In the genomic region with DNA sequence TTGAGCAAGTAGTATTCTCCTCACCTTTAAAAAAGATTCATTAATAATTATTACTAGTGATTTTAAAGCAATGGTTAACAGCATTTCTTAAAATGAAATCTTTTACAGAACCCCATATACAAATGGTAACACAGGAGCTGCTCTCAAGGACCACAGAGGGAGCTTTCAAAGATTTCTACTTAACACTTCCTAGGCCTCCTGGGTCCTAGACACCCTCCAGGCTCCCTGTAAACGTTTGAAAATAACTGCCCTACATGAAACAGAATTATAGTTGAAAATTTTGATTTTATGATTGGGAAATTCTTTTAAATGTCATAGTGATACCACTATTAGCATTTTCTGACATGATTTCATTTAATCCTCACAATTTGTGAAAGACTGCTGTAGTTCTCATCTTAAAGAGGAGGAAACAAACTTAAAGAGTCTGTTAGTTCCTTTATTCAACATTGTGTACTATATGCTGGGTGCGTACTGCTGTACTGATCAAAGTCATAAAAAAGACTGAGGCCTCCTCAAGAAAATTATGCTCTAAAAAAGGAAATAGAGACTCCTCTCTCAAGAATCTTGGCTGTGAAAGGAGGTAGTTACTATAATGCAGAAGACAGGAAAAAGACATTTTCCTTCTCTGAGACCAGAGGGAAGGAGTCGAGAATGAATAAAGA, we compare ENCODE assay signal across 12 cellular contexts. TPM values are rescaled to one million over a fixed set of nuclear protein-coding genes. Genes with fewer than 3 reads are reported as not detected.
DNase-seq lines count a peak whose midpoint lies in the region; ATAC-seq and TF ChIP-seq lines count a peak whose summit lies in the region.
"Had no signal": no experiment of that assay in that cellular context is flagged by ENCODE, and none has a peak within 500 bp of the region (broad histone marks: within the 10 kb centered on the region; RNA-seq: fewer than 3 reads in every experiment).

No MANE protein-coding gene starts in this region.

- DNase-seq in CD8-positive, alpha-beta T cell: no peak
- DNase-seq in natural killer cell (no peak), SHP77 treated with DMSO at 0.1 percent for 48 hours (lab: John Stamatoyannopoulos, UW) (no peak), NCI-H345 (lab: John Stamatoyannopoulos, UW) (no peak)
- no peak for DNase-seq in activated T-helper 2 cell treated with anti-CD3 and anti-CD28 coated beads, Interferon-gamma antibody, Interleukin-2, Interleukin-4, amounts not matched to agents 10 μg/mL and 5 μg/mL and 100 μg/mL, durations not matched to agents 14 hours and 24 hours and 36 hours (ENCODE audit: low spot score)
- DNase-seq: aorta, NCI-H2227 treated with DMSO at 0.1 percent for 48 hours, nucleus accumbens had no signal

- no peak for TF ChIP-seq CTCF in CD8-positive, alpha-beta T cell (IDR thresholded peaks at IDR 0.05)
- no peak for TF ChIP-seq CTCF in brain (conservative IDR thresholded peaks at IDR 0.05)
- TF ChIP-seq CTCF in natural killer cell (IDR thresholded peaks at IDR 0.05): no peak

- H3K36me3 Mint-ChIP-seq in CD8-positive, alpha-beta T cell: peaks cover 4% of the 10 kb centered on the region
- peaks cover 49% of the 10 kb centered on the region for H3K36me3 Mint-ChIP-seq in brain
- no peaks in the 10 kb centered on the region for H3K36me3 Mint-ChIP-seq in natural killer cell
- peaks cover 20% of the 10 kb centered on the region for H3K36me3 Mint-ChIP-seq in activated T-helper 2 cell treated with anti-CD3 and anti-CD28 coated beads, Interferon-gamma antibody, Interleukin-2, Interleukin-4, amounts not matched to agents 10 μg/mL and 5 μg/mL and 100 μg/mL, durations not matched to agents 14 hours and 24 hours and 36 hours (ENCODE audit: low read depth)

- no peaks in the 10 kb centered on the region for H3K9me3 ChIP-seq in CD8-positive, alpha-beta T cell (ENCODE audit: low read length)
- no peaks in the 10 kb centered on the region for H3K9me3 ChIP-seq in HUES6 (ENCODE audit: control insufficient read depth, insufficient read depth, low read depth, low read length)
- H3K9me3 ChIP-seq: gastroesophageal sphincter had no signal

- H3K4me1 Mint-ChIP-seq in CD8-positive, alpha-beta T cell (ENCODE audit: low read depth): peaks cover 92% of the 10 kb centered on the region
- H3K4me1 Mint-ChIP-seq in brain (peaks cover 98% of the 10 kb centered on the region), natural killer cell (peaks cover 78 to 80% of the 10 kb centered on the region in 2 donors)
- peaks cover 57% of the 10 kb centered on the region for H3K4me1 Mint-ChIP-seq in activated T-helper 2 cell treated with anti-CD3 and anti-CD28 coated beads, Interferon-gamma antibody, Interleukin-2, Interleukin-4, amounts not matched to agents 10 μg/mL and 5 μg/mL and 100 μg/mL, durations not matched to agents 14 hours and 24 hours and 36 hours (ENCODE audit: low read depth)

- no peak overlapping the region for H3K27ac ChIP-seq in CD8-positive, alpha-beta T cell (ENCODE audit: low read depth, low read length)
- H3K27ac ChIP-seq in HUES6 (ENCODE audit: low read depth, low read length): no peak overlapping the region
- H3K27ac ChIP-seq: gastroesophageal sphincter had no signal

- no peaks in the 10 kb centered on the region for H3K36me3 ChIP-seq in CD8-positive, alpha-beta T cell (ENCODE audit: insufficient read depth, low read length)
- no peaks in the 10 kb centered on the region for H3K36me3 ChIP-seq in HUES6 (ENCODE audit: control insufficient read depth, insufficient read depth, low read length)
- H3K36me3 ChIP-seq: gastroesophageal sphincter had no signal

- no peak overlapping the region for H3K9ac ChIP-seq in HUES6 (ENCODE audit: low read length)

- H3K4me3 Mint-ChIP-seq in CD8-positive, alpha-beta T cell: peak overlapping the region; percentile 70
- H3K4me3 Mint-ChIP-seq in brain: peak overlapping the region; percentile 10 to 63 (median 48)
- H3K4me3 Mint-ChIP-seq in natural killer cell: peak overlapping the region; percentile 58
- H3K4me3 Mint-ChIP-seq in activated T-helper 2 cell treated with anti-CD3 and anti-CD28 coated beads, Interferon-gamma antibody, Interleukin-2, Interleukin-4, amounts not matched to agents 10 μg/mL and 5 μg/mL and 100 μg/mL, durations not matched to agents 14 hours and 24 hours and 36 hours (ENCODE audit: low read depth): no peak overlapping the region

- CTCF ChIA-PET in CD8-positive, alpha-beta T cell (lab: Charles Lee): no interaction called here

- peak overlapping the region; percentile 52 for H3K27ac Mint-ChIP-seq in CD8-positive, alpha-beta T cell
- H3K27ac Mint-ChIP-seq in brain: peak overlapping the region in 3 of 5 experiments; percentile 36 to 65 (median 52)
- peak overlapping the region; percentile 62 to 86 for H3K27ac Mint-ChIP-seq in natural killer cell
- no peak overlapping the region for H3K27ac Mint-ChIP-seq in activated T-helper 2 cell treated with anti-CD3 and anti-CD28 coated beads, Interferon-gamma antibody, Interleukin-2, Interleukin-4, amounts not matched to agents 10 μg/mL and 5 μg/mL and 100 μg/mL, durations not matched to agents 14 hours and 24 hours and 36 hours

- peak overlapping the region; percentile 22 for H3K4me3 ChIP-seq in CD8-positive, alpha-beta T cell (ENCODE audit: low read depth, low read length)
- H3K4me3 ChIP-seq in HUES6 (ENCODE audit: low read depth, low read length): 0 out of 2 replicates have a peak overlapping the region, but pooled peaks have one; percentile 9
- H3K4me3 ChIP-seq: gastroesophageal sphincter had no signal

- H3K9me3 Mint-ChIP-seq in CD8-positive, alpha-beta T cell: no peaks in the 10 kb centered on the region
- H3K9me3 Mint-ChIP-seq in brain: no peaks in the 10 kb centered on the region
- no peaks in the 10 kb centered on the region for H3K9me3 Mint-ChIP-seq in natural killer cell
- H3K9me3 Mint-ChIP-seq in activated T-helper 2 cell treated with anti-CD3 and anti-CD28 coated beads, Interferon-gamma antibody, Interleukin-2, Interleukin-4, amounts not matched to agents 10 μg/mL and 5 μg/mL and 100 μg/mL, durations not matched to agents 14 hours and 24 hours and 36 hours: no peaks in the 10 kb centered on the region

- POLR2A ChIA-PET in CD8-positive, alpha-beta T cell (lab: Charles Lee): interaction anchor here (2.6 kb wide), 1 partner anchor 10 kb away, joined by 15 read pairs; the partner anchor contains the start of gene CUL3

- no peaks in the 10 kb centered on the region for H3K27me3 ChIP-seq in CD8-positive, alpha-beta T cell (ENCODE audit: insufficient read depth, low read length)
- no peaks in the 10 kb centered on the region for H3K27me3 ChIP-seq in HUES6 (ENCODE audit: control insufficient read depth, insufficient read depth, low read length)
- H3K27me3 ChIP-seq: gastroesophageal sphincter had no signal

- no peaks in the 10 kb centered on the region for H3K27me3 Mint-ChIP-seq in CD8-positive, alpha-beta T cell (ENCODE audit: low read depth)
- H3K27me3 Mint-ChIP-seq in brain (no peaks in the 10 kb centered on the region), natural killer cell (ENCODE audit: low read depth in 2 of 2) (no peaks in the 10 kb centered on the region)
- H3K27me3 Mint-ChIP-seq in activated T-helper 2 cell treated with anti-CD3 and anti-CD28 coated beads, Interferon-gamma antibody, Interleukin-2, Interleukin-4, amounts not matched to agents 10 μg/mL and 5 μg/mL and 100 μg/mL, durations not matched to agents 14 hours and 24 hours and 36 hours (ENCODE audit: low read depth): no peaks in the 10 kb centered on the region

- peak; percentile 32 for ATAC-seq in CD8-positive, alpha-beta T cell
- ATAC-seq in natural killer cell: peak; percentile 42 to 68 (median 58)
- ATAC-seq in HG03095 (IDR thresholded peaks at IDR 0.05; ENCODE audit: unreplicated experiment): no peak
- ATAC-seq: gastroesophageal sphincter had no signal

- intact Hi-C loops in CD8-positive, alpha-beta T cell (cut with DNase I, micrococcal nuclease): loop anchor here in 1 of 2 experiments (1.0 to 10.0 kb wide), 2 partner anchors 9 to 50 kb away; no protein-coding TSS in a partner anchor
- intact Hi-C loops in natural killer cell (cut with micrococcal nuclease): no loop called here
- intact Hi-C loops in activated T-helper 2 cell treated with anti-CD3 and anti-CD28 coated beads, Interferon-gamma antibody, Interleukin-2, Interleukin-4, amounts not matched to agents 10 μg/mL and 5 μg/mL and 100 μg/mL, durations not matched to agents 14 hours and 24 hours and 36 hours (cut with micrococcal nuclease): no loop called here

- peaks cover 88% of the 10 kb centered on the region for H3K4me1 ChIP-seq in CD8-positive, alpha-beta T cell (ENCODE audit: insufficient read depth, low read length)
- H3K4me1 ChIP-seq in HUES6 (ENCODE audit: control insufficient read depth, insufficient read depth, low read length): peaks cover 77% of the 10 kb centered on the region

RNA-seq across cellular contexts. Expression of gene CUL3, which starts 10.6 kb away (rescaled TPM):
- 100 to 1,000 TPM; 119 to 121 TPM for total RNA-seq in CD8-positive, alpha-beta T cell
- polyA plus RNA-seq in brain (ENCODE audit: insufficient read depth, low read depth, low replicate concordance): 50.3 TPM
- total RNA-seq in natural killer cell: 100 to 1,000 TPM; 102 to 125 (median 115) TPM
- 79.6 and 89.8 TPM in 2 replicates for total RNA-seq in activated T-helper 2 cell treated with anti-CD3 and anti-CD28 coated beads, Interferon-gamma antibody, Interleukin-2, Interleukin-4, amounts not matched to agents 10 μg/mL and 5 μg/mL and 100 μg/mL, durations not matched to agents 14 hours and 24 hours and 36 hours
